In the genomic region with DNA sequence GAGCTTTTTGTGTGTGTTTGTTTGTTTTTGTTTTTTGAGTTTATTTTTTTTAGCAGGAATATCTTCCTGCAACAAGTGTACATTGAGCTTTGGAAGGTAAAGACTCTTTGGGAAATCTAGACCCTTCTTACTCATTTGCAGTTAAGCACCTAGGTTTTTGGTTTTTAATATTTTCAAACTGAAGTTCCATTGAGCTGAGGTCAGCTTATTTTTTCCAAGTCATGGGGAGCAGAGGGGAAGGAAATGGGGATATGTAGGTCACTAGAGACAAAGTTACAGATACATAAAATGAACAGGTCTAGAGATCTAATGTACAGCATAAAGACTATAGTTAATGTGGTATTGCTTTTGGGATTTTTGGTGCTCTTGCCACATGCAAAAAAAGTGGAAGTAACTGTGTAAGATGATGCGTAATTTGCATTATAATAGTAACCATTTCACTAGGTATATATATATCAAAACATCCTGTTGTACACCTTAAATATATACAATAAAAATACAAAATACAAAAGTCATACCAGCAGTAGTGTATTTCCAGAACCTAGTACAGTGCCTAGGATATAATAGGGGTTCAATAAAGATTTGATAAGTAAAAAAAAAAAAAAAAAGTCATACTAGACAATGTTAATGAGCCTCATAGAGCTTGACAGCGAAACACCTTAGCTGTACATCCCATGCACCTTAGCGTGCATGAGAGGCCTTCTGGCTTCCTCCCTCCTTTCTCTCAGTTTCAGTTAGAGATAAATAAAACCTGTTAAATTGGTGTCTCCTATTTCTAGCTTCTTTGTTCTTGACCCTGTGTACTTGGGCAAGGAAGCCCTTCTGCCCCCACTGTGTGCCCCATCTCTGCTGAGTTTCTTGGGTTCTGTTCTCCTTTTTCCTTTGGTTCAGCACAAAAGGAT, we compare ENCODE assay signal across 1 cellular context.
A peak's percentile ranks its signal among the peaks of the same experiment; 100 is the strongest.
TF ChIP-seq lines count a peak whose summit lies in the region.

No MANE protein-coding gene starts in this region.

TF ChIP-seq in GM12878, 131 proteins besides CTCF, POLR2A, EP300 and RAD21 (continues in another document):
- TF ChIP-seq JUNB (IDR thresholded peaks at IDR 0.05) (no peak), IKZF2 (IDR thresholded peaks at IDR 0.05) (peak in 1 of 2 experiments; percentile 60; a peak in 2 of 4 replicates), SPI1 (IDR thresholded peaks at IDR 0.05; ENCODE audit: borderline replicate concordance, insufficient read depth, low read depth, low read length) (peak; percentile 55; the same call in 1 of the 2 replicates), MEF2A (IDR thresholded peaks at IDR 0.05; ENCODE audit: insufficient read depth, low read depth, low read length) (peak; percentile 67), RB1 (IDR thresholded peaks at IDR 0.05; ENCODE audit: borderline replicate concordance) (no peak), TAF1 (IDR thresholded peaks at IDR 0.05; ENCODE audit: borderline replicate concordance, low read depth, low read length) (peak; percentile 22; the same call in 1 of the 2 replicates), SIX5 (IDR thresholded peaks at IDR 0.05; ENCODE audit: low read depth, low read length, severe bottlenecking) (no peak), MTA2 (IDR thresholded peaks at IDR 0.05; ENCODE audit: low read depth) (peak; percentile 41; the same call in 1 of the 2 replicates), SMC3 (IDR thresholded peaks at IDR 0.05; ENCODE audit: borderline replicate concordance, low read length) (no peak), ESRRA (IDR thresholded peaks at IDR 0.05; ENCODE audit: low read length) (no peak), BCL11A (IDR thresholded peaks at IDR 0.05; ENCODE audit: low read depth, low read length) (peak; percentile 60), CBFB (IDR thresholded peaks at IDR 0.05; ENCODE audit: low read depth) (no peak), BRCA1 (IDR thresholded peaks at IDR 0.05; ENCODE audit: low read depth, low read length) (no peak), GABPA (IDR thresholded peaks at IDR 0.05; ENCODE audit: low read depth) (0 out of 2 replicates have a peak, but pooled peaks have one; percentile 7), POU2F2 (IDR thresholded peaks at IDR 0.05; ENCODE audit: borderline replicate concordance, low read depth, low read length) (0 out of 3 replicates have a peak, but pooled peaks have one; percentile 19), CBX3 (IDR thresholded peaks at IDR 0.05; ENCODE audit: borderline replicate concordance, low read depth) (no peak), RUNX3 (IDR thresholded peaks at IDR 0.05; ENCODE audit: low read length) (peak; percentile 44), HCFC1 (IDR thresholded peaks at IDR 0.05; ENCODE audit: low read length) (no peak), CHD4 (IDR thresholded peaks at IDR 0.05) (no peak), KAT2A (conservative IDR thresholded peaks at IDR 0.05; ENCODE audit: control insufficient read depth, low read depth, low read length) (no peak), PML (IDR thresholded peaks at IDR 0.05; ENCODE audit: low read length) (no peak), CBX5 (IDR thresholded peaks at IDR 0.05; ENCODE audit: low read depth) (no peak), FOXM1 (IDR thresholded peaks at IDR 0.05; ENCODE audit: low read depth, low read length) (peak; percentile 76), TCF12 (IDR thresholded peaks at IDR 0.05; ENCODE audit: low read depth, low read length) (no peak), SP1 (IDR thresholded peaks at IDR 0.05; ENCODE audit: low read depth, low read length) (peak; percentile 43), NBN (IDR thresholded peaks at IDR 0.05) (0 out of 2 replicates have a peak, but pooled peaks have one; percentile 21), BACH1 (IDR thresholded peaks at IDR 0.05; ENCODE audit: borderline replicate concordance) (no peak), ZNF384 (IDR thresholded peaks at IDR 0.05; ENCODE audit: borderline replicate concordance, low read depth, low read length) (peak; percentile 86), IRF4 (IDR thresholded peaks at IDR 0.05; ENCODE audit: low read depth, low read length) (peak; percentile 55; the same call in 1 of the 2 replicates), NFIC (IDR thresholded peaks at IDR 0.05; ENCODE audit: low read depth, low read length) (peak; percentile 79), CREM (IDR thresholded peaks at IDR 0.05; ENCODE audit: low read depth) (peak; percentile 47; the same call in 1 of the 2 replicates), LARP7 (IDR thresholded peaks at IDR 0.05) (no peak), CHD1 (IDR thresholded peaks at IDR 0.05; ENCODE audit: low read depth, low read length) (no peak), SREBF1 (IDR thresholded peaks at IDR 0.05; ENCODE audit: low read length) (no peak), KLF5 (IDR thresholded peaks at IDR 0.05; ENCODE audit: partially characterized antibody) (no peak), EED (IDR thresholded peaks at IDR 0.05; ENCODE audit: low read depth) (peak; percentile 49; the same call in 1 of the 2 replicates), YY1 (IDR thresholded peaks at IDR 0.05; ENCODE audit: low read depth, low read length) (peak; percentile 21; the same call in 1 of the 2 replicates)
- TF ChIP-seq, protein P1, sequence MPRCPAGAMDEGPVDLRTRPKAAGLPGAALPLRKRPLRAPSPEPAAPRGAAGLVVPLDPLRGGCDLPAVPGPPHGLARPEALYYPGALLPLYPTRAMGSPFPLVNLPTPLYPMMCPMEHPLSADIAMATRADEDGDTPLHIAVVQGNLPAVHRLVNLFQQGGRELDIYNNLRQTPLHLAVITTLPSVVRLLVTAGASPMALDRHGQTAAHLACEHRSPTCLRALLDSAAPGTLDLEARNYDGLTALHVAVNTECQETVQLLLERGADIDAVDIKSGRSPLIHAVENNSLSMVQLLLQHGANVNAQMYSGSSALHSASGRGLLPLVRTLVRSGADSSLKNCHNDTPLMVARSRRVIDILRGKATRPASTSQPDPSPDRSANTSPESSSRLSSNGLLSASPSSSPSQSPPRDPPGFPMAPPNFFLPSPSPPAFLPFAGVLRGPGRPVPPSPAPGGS (IDR thresholded peaks at IDR 0.05; ENCODE audit: borderline replicate concordance, insufficient read depth, low read depth, low read length, poor library complexity, severe bottlenecking) = no peak
- TF ChIP-seq, protein P2, sequence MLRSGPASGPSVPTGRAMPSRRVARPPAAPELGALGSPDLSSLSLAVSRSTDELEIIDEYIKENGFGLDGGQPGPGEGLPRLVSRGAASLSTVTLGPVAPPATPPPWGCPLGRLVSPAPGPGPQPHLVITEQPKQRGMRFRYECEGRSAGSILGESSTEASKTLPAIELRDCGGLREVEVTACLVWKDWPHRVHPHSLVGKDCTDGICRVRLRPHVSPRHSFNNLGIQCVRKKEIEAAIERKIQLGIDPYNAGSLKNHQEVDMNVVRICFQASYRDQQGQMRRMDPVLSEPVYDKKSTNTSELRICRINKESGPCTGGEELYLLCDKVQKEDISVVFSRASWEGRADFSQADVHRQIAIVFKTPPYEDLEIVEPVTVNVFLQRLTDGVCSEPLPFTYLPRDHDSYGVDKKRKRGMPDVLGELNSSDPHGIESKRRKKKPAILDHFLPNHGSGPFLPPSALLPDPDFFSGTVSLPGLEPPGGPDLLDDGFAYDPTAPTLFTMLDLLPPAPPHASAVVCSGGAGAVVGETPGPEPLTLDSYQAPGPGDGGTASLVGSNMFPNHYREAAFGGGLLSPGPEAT (IDR thresholded peaks at IDR 0.05; ENCODE audit: low read depth) = peak; percentile 45; the same call in 1 of the 2 replicates
- TF ChIP-seq, protein P3, sequence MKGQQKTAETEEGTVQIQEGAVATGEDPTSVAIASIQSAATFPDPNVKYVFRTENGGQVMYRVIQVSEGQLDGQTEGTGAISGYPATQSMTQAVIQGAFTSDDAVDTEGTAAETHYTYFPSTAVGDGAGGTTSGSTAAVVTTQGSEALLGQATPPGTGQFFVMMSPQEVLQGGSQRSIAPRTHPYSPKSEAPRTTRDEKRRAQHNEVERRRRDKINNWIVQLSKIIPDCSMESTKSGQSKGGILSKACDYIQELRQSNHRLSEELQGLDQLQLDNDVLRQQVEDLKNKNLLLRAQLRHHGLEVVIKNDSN (IDR thresholded peaks at IDR 0.05; ENCODE audit: borderline replicate concordance, extremely low read length, insufficient read depth, low read depth, low read length) = no peak
- TF ChIP-seq, protein P4, sequence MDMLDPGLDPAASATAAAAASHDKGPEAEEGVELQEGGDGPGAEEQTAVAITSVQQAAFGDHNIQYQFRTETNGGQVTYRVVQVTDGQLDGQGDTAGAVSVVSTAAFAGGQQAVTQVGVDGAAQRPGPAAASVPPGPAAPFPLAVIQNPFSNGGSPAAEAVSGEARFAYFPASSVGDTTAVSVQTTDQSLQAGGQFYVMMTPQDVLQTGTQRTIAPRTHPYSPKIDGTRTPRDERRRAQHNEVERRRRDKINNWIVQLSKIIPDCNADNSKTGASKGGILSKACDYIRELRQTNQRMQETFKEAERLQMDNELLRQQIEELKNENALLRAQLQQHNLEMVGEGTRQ (IDR thresholded peaks at IDR 0.05; ENCODE audit: borderline replicate concordance, low read depth, low read length) = no peak
- TF ChIP-seq, protein P5, sequence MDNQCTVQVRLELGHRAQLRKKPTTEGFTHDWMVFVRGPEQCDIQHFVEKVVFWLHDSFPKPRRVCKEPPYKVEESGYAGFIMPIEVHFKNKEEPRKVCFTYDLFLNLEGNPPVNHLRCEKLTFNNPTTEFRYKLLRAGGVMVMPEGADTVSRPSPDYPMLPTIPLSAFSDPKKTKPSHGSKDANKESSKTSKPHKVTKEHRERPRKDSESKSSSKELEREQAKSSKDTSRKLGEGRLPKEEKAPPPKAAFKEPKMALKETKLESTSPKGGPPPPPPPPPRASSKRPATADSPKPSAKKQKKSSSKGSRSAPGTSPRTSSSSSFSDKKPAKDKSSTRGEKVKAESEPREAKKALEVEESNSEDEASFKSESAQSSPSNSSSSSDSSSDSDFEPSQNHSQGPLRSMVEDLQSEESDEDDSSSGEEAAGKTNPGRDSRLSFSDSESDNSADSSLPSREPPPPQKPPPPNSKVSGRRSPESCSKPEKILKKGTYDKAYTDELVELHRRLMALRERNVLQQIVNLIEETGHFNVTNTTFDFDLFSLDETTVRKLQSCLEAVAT (IDR thresholded peaks at IDR 0.05) = peak; percentile 63
- TF ChIP-seq, protein P6, sequence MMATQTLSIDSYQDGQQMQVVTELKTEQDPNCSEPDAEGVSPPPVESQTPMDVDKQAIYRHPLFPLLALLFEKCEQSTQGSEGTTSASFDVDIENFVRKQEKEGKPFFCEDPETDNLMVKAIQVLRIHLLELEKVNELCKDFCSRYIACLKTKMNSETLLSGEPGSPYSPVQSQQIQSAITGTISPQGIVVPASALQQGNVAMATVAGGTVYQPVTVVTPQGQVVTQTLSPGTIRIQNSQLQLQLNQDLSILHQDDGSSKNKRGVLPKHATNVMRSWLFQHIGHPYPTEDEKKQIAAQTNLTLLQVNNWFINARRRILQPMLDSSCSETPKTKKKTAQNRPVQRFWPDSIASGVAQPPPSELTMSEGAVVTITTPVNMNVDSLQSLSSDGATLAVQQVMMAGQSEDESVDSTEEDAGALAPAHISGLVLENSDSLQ (IDR thresholded peaks at IDR 0.05) = peak; percentile 26; the same call in 1 of the 2 replicates
- TF ChIP-seq, protein P7, sequence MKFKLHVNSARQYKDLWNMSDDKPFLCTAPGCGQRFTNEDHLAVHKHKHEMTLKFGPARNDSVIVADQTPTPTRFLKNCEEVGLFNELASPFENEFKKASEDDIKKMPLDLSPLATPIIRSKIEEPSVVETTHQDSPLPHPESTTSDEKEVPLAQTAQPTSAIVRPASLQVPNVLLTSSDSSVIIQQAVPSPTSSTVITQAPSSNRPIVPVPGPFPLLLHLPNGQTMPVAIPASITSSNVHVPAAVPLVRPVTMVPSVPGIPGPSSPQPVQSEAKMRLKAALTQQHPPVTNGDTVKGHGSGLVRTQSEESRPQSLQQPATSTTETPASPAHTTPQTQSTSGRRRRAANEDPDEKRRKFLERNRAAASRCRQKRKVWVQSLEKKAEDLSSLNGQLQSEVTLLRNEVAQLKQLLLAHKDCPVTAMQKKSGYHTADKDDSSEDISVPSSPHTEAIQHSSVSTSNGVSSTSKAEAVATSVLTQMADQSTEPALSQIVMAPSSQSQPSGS (IDR thresholded peaks at IDR 0.05; ENCODE audit: low read length) = peak; percentile 53; the same call in 1 of the 2 replicates
- TF ChIP-seq, protein P8, sequence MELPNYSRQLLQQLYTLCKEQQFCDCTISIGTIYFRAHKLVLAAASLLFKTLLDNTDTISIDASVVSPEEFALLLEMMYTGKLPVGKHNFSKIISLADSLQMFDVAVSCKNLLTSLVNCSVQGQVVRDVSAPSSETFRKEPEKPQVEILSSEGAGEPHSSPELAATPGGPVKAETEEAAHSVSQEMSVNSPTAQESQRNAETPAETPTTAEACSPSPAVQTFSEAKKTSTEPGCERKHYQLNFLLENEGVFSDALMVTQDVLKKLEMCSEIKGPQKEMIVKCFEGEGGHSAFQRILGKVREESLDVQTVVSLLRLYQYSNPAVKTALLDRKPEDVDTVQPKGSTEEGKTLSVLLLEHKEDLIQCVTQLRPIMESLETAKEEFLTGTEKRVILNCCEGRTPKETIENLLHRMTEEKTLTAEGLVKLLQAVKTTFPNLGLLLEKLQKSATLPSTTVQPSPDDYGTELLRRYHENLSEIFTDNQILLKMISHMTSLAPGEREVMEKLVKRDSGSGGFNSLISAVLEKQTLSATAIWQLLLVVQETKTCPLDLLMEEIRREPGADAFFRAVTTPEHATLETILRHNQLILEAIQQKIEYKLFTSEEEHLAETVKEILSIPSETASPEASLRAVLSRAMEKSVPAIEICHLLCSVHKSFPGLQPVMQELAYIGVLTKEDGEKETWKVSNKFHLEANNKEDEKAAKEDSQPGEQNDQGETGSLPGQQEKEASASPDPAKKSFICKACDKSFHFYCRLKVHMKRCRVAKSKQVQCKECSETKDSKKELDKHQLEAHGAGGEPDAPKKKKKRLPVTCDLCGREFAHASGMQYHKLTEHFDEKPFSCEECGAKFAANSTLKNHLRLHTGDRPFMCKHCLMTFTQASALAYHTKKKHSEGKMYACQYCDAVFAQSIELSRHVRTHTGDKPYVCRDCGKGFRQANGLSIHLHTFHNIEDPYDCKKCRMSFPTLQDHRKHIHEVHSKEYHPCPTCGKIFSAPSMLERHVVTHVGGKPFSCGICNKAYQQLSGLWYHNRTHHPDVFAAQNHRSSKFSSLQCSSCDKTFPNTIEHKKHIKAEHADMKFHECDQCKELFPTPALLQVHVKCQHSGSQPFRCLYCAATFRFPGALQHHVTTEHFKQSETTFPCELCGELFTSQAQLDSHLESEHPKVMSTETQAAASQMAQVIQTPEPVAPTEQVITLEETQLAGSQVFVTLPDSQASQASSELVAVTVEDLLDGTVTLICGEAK (IDR thresholded peaks at IDR 0.05; ENCODE audit: borderline replicate concordance) = peak; percentile 92
- TF ChIP-seq, protein P9, sequence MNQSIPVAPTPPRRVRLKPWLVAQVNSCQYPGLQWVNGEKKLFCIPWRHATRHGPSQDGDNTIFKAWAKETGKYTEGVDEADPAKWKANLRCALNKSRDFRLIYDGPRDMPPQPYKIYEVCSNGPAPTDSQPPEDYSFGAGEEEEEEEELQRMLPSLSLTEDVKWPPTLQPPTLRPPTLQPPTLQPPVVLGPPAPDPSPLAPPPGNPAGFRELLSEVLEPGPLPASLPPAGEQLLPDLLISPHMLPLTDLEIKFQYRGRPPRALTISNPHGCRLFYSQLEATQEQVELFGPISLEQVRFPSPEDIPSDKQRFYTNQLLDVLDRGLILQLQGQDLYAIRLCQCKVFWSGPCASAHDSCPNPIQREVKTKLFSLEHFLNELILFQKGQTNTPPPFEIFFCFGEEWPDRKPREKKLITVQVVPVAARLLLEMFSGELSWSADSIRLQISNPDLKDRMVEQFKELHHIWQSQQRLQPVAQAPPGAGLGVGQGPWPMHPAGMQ (IDR thresholded peaks at IDR 0.05; ENCODE audit: borderline replicate concordance) = no peak
